In the genomic region with DNA sequence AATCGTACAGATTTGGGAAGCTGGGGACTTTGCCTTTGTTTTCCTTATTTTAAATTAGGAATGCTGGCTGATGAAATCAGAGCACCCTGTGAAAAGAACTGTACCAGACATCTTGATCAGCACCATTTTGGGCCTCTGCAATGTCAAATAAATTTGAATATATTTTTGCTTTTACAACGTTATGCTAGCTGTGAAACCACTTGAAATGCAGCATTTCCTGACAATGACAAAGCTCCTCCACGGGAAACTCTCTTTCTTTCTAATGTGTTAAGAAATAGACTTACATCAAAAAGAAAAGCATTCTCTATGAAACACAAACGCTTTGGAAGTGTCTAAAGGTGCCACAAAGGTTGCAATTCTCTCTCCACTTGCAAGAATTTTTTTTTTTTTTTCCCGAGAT, we compare ENCODE assay signal across 1 cellular context.
TF ChIP-seq lines count a peak whose summit lies in the region.

No MANE protein-coding gene starts in this region.

TF ChIP-seq in GM12878, 131 proteins besides CTCF, POLR2A, EP300 and RAD21:
- TF ChIP-seq, protein P1, sequence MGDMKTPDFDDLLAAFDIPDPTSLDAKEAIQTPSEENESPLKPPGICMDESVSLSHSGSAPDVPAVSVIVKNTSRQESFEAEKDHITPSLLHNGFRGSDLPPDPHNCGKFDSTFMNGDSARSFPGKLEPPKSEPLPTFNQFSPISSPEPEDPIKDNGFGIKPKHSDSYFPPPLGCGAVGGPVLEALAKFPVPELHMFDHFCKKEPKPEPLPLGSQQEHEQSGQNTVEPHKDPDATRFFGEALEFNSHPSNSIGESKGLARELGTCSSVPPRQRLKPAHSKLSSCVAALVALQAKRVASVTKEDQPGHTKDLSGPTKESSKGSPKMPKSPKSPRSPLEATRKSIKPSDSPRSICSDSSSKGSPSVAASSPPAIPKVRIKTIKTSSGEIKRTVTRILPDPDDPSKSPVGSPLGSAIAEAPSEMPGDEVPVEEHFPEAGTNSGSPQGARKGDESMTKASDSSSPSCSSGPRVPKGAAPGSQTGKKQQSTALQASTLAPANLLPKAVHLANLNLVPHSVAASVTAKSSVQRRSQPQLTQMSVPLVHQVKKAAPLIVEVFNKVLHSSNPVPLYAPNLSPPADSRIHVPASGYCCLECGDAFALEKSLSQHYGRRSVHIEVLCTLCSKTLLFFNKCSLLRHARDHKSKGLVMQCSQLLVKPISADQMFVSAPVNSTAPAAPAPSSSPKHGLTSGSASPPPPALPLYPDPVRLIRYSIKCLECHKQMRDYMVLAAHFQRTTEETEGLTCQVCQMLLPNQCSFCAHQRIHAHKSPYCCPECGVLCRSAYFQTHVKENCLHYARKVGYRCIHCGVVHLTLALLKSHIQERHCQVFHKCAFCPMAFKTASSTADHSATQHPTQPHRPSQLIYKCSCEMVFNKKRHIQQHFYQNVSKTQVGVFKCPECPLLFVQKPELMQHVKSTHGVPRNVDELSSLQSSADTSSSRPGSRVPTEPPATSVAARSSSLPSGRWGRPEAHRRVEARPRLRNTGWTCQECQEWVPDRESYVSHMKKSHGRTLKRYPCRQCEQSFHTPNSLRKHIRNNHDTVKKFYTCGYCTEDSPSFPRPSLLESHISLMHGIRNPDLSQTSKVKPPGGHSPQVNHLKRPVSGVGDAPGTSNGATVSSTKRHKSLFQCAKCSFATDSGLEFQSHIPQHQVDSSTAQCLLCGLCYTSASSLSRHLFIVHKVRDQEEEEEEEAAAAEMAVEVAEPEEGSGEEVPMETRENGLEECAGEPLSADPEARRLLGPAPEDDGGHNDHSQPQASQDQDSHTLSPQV (IDR thresholded peaks at IDR 0.05), result no peak
- no peak for TF ChIP-seq SMAD1 (IDR thresholded peaks at IDR 0.05; ENCODE audit: low read depth, partially characterized antibody)
- TF ChIP-seq YY1 (IDR thresholded peaks at IDR 0.05; ENCODE audit: low read depth, low read length), result 0 out of 2 replicates have a peak, but pooled peaks have one; percentile 16
- TF ChIP-seq SMARCA5 (IDR thresholded peaks at IDR 0.05), result no peak
- no peak for TF ChIP-seq KLF5 (IDR thresholded peaks at IDR 0.05; ENCODE audit: partially characterized antibody)
- TF ChIP-seq ASH2L (IDR thresholded peaks at IDR 0.05; ENCODE audit: borderline replicate concordance, low read depth), result no peak
- peak; percentile 18; the same call in 1 of the 2 replicates for TF ChIP-seq RUNX3 (IDR thresholded peaks at IDR 0.05; ENCODE audit: low read length)
- 0 out of 2 replicates have a peak, but pooled peaks have one; percentile 7 for TF ChIP-seq TAF1 (IDR thresholded peaks at IDR 0.05; ENCODE audit: borderline replicate concordance, low read depth, low read length)
TF ChIP-seq in GM12878: peak in this region for 3.
